In genomic region chr4:47531241-47531953, GRCh38 we compare ENCODE assay signal across 8 cellular contexts. TPM values are rescaled to one million over a fixed set of nuclear protein-coding genes. Genes with fewer than 3 reads are reported as not detected.
DNase-seq lines count a peak whose midpoint lies in the region; ATAC-seq, FAIRE-seq and TF ChIP-seq lines count a peak whose summit lies in the region.

No MANE protein-coding gene starts in this region.

- intact Hi-C loops in Right ventricle myocardium superior (cut with DNase I), result no loop called here
- intact Hi-C loops in spleen (cut with DNase I; ENCODE audit: low total_unique reads), result no loop called here

- H3K4me3 ChIP-seq in NB4 (ENCODE audit: low read depth, low read length) (no peak overlapping the region), spleen (peak overlapping the region in 1 of 8 donors; percentile 10)

- peaks cover 0 to 15% (median 8%) of the 10 kb centered on the region in 8 donors for H3K9me3 ChIP-seq in spleen

- WGBS in spleen, 5 donors, result 0 to 10% (median 5%) methylated on average over 2 of the region's 2 CpGs

- H3K4me1 Mint-ChIP-seq in activated T-cell treated with anti-CD3 and anti-CD28 coated beads, Interleukin-2, amount 50 U/mL, for 72 hours (ENCODE audit: low read depth), result peaks cover 37% of the 10 kb centered on the region

- H3K4me3 Mint-ChIP-seq in activated T-cell treated with anti-CD3 and anti-CD28 coated beads, Interleukin-2, amount 50 U/mL, for 72 hours, result no peak overlapping the region

- FAIRE-seq in GM18507 (lab: Jason Lieb, UNC), result peak; percentile 98

- ATAC-seq in HG02588 (IDR thresholded peaks at IDR 0.05; ENCODE audit: unreplicated experiment) (peak; percentile 99), Right ventricle myocardium superior (ENCODE audit: poor library complexity) (peak; percentile 73)
- ATAC-seq in activated T-cell treated with anti-CD3 and anti-CD28 coated beads, Interleukin-2, amount 50 U/mL, for 72 hours (replicated peaks in 1 of 2), result peak; percentile 97 to 98

- peaks cover 3 to 6% of the 10 kb centered on the region in 2 donors for H3K9me3 Mint-ChIP-seq in activated T-cell treated with anti-CD3 and anti-CD28 coated beads, Interleukin-2, amount 50 U/mL, for 72 hours

- peak overlapping the region; percentile 1 for H3K27ac Mint-ChIP-seq in activated T-cell treated with anti-CD3 and anti-CD28 coated beads, Interleukin-2, amount 50 U/mL, for 72 hours

- H3K27ac ChIP-seq in spleen, result peak overlapping the region; percentile 9 to 63 (median 46)

- H3K27me3 Mint-ChIP-seq in activated T-cell treated with anti-CD3 and anti-CD28 coated beads, Interleukin-2, amount 50 U/mL, for 72 hours (ENCODE audit: low read depth), result no peaks in the 10 kb centered on the region

- no peak for TF ChIP-seq POLR2A in NB4 (IDR thresholded peaks at IDR 0.05; ENCODE audit: extremely low read depth, insufficient read length)
- TF ChIP-seq POLR2A in spleen (IDR thresholded peaks at IDR 0.05), result no peak

- DNase-seq in GM18507 (ENCODE audit: extremely low spot score, insufficient read length, low read depth) (peak; percentile 42), NB4 (ENCODE audit: low read depth) (peak; percentile 82), Right ventricle myocardium superior (no peak), spleen (peak; percentile 79), inferior parietal cortex (ENCODE audit: extremely low spot score) (no peak), GOT3 (lab: John Stamatoyannopoulos, UW) (no peak)
- peak; percentile 56 for DNase-seq in activated T-cell treated with anti-CD3 and anti-CD28 coated beads, Interleukin-2, amount 50 U/mL, for 72 hours

- TF ChIP-seq CTCF in NB4 (IDR thresholded peaks at IDR 0.05; ENCODE audit: low read depth, low read length) (no peak), spleen (IDR thresholded peaks at IDR 0.05 in 8 of 11, conservative IDR thresholded peaks at IDR 0.05 in 3 of 11) (no peak)

- H3K27me3 ChIP-seq in spleen (replicated peaks in 1 of 7), result no peaks in the 10 kb centered on the region

- peaks cover 20 to 56% (median 29%) of the 10 kb centered on the region in 6 donors for H3K4me1 ChIP-seq in spleen

- H3K36me3 ChIP-seq in spleen, result peaks cover 0 to 70% (median 7%) of the 10 kb centered on the region in 6 donors

- H3K36me3 Mint-ChIP-seq in activated T-cell treated with anti-CD3 and anti-CD28 coated beads, Interleukin-2, amount 50 U/mL, for 72 hours (ENCODE audit: insufficient read depth in 2 of 2), result peaks cover 7 to 12% of the 10 kb centered on the region in 2 donors

RNA-seq across cellular contexts. Expression of gene ATP10D, which starts 46.3 kb away (rescaled TPM):
- 1 to 10 TPM; 3.0 TPM for total RNA-seq in activated T-cell treated with anti-CD3 and anti-CD28 coated beads, Interleukin-2, amount 50 U/mL, for 72 hours
- total RNA-seq in Right ventricle myocardium superior (7.5 TPM), spleen (10 to 100 TPM; 47.3 to 79.1 (median 52.8) TPM)
- polyA plus RNA-seq in spleen, result 1 to 10 TPM; 4.6 to 6.4 (median 5.6) TPM

Comparison
In these comparisons a context has a peak if more than half of its experiments do, and no peak if none do; other contexts are left out.
1. DNase-seq: peak in GM18507 (single experiment), NB4 (single experiment), activated T-cell treated with anti-CD3 and anti-CD28 coated beads, Interleukin-2, amount 50 U/mL, for 72 hours (2 of 2) and spleen (single experiment); none in Right ventricle myocardium superior (single experiment), inferior parietal cortex (single experiment) and GOT3 (single experiment).
2. Peak in every context shown above with its lines, with median percentiles within 50 percentile points of each other: ATAC-seq.